ENCODE assay signal across 34 cellular contexts in the genomic region with DNA sequence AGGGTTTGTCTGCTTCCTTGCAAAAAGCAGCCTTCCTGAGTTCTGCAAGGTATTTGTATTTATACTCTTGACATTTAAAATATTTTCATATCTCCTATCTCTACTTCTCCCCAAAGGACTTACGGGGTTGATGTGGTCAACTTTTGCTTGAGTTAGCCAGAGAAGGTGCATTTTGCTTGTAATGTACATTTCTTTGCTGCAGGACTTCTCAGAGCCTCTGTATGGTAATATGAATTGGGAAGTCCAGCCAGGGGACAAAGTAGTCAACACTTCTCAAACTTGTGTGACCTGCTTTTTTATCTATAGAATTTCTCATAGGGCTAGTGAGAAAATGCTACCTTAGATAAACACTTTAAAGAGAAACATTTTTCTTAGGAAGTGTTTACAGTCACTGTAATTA.
"Had no signal": no experiment of that assay in that cellular context is flagged by ENCODE, and none has a peak within 500 bp of the region (broad histone marks: within the 10 kb centered on the region; RNA-seq: fewer than 3 reads in every experiment).

No MANE protein-coding gene starts in this region.

- H3K27me3 ChIP-seq: MG63 had no signal

- H3K4me3 ChIP-seq: MG63 had no signal

- DNase-seq: Karpas-422, Kasumi-1, MG63, MM.1S, MV-4-11, NCI-H1048, NCI-H1092, NCI-H1092 treated with DMSO at 0.1 percent for 48 hours, NCI-H1105, NCI-H1105 treated with DMSO at 0.1 percent for 48 hours, NCI-H1417, NCI-H1417 treated with DMSO at 0.1 percent for 48 hours, NCI-H1436, NCI-H1436 treated with DMSO at 0.1 percent for 48 hours, NCI-H146, NCI-H1694, NCI-H1694 treated with DMSO at 0.1 percent for 48 hours, NCI-H187, NCI-H187 treated with DMSO at 0.1 percent for 48 hours, NCI-H1930, NCI-H2029, NCI-H2029 treated with DMSO at 0.1 percent for 48 hours, NCI-H2081, NCI-H2081 treated with DMSO at 0.1 percent for 48 hours, NCI-H2107, NCI-H2171, NCI-H2171 treated with DMSO at 0.1 percent for 48 hours, NCI-H2227 treated with DMSO at 0.1 percent for 48 hours, NCI-H226, NCI-H345, NCI-H446, NCI-H446 treated with DMSO at 0.1 percent for 48 hours, NCI-H510A, NCI-H510A treated with DMSO at 0.1 percent for 48 hours had no signal

- H3K36me3 ChIP-seq: MG63 had no signal

- H3K9me3 ChIP-seq: MG63 had no signal
